ENCODE assay signal across 22 cellular contexts in genomic region chrX:150849996-150850720, GRCh38. TPM values are rescaled to one million over a fixed set of nuclear protein-coding genes. Genes with fewer than 3 reads are reported as not detected.
DNase-seq lines count a peak whose midpoint lies in the region; ATAC-seq and TF ChIP-seq lines count a peak whose summit lies in the region.
"Had no signal": no experiment of that assay in that cellular context is flagged by ENCODE, and none has a peak within 500 bp of the region (broad histone marks: within the 10 kb centered on the region; RNA-seq: fewer than 3 reads in every experiment).

No MANE protein-coding gene starts in this region.

- TF ChIP-seq CTCF in PC-3 (conservative IDR thresholded peaks at IDR 0.05; ENCODE audit: low read depth, low read length) (no peak), gastrocnemius medialis (IDR thresholded peaks at IDR 0.05 in 4 of 5, conservative IDR thresholded peaks at IDR 0.05 in 1 of 5) (no peak)

- no peaks in the 10 kb centered on the region for H3K9me2 ChIP-seq in PC-3 (replicated peaks; ENCODE audit: low read length)

- BruUV-seq in PC-3 (replicated peaks; lab: Mats Ljungman, UMichigan): no TSS peak

- DNase-seq in DMS53 (lab: John Stamatoyannopoulos, UW) (peak; percentile 55), DMS53 treated with DMSO at 0.1 percent for 48 hours (lab: John Stamatoyannopoulos, UW; ENCODE audit: unreplicated experiment) (no peak), PC-3 (no peak), fibroblast of gingiva (ENCODE audit: low read depth) (peak; percentile 68), gastrocnemius medialis (no peak), NCI-H2171 treated with DMSO at 0.1 percent for 48 hours (lab: John Stamatoyannopoulos, UW) (no peak)
- DNase-seq: activated B cell treated with CpG ODN at 0.5 μM for 24 hours; activated CD4-positive, alpha-beta T cell treated with anti-CD3 and anti-CD28 coated beads, Interleukin-2, amount 50 U/mL, for 4 hours; activated naive CD4-positive, alpha-beta T cell treated with anti-CD3 and anti-CD28 coated beads, Interleukin-2, amount 10 ng/mL, durations not matched to agents 7 days and 5 days; caudate nucleus; DMS79 treated with DMSO at 0.1 percent for 48 hours; H7; head of caudate nucleus; Karpas-422; NCI-H1105 treated with DMSO at 0.1 percent for 48 hours; NCI-H2081 treated with DMSO at 0.1 percent for 48 hours; NCI-H524 had no signal

- ATAC-seq in PC-3 (no peak), gastrocnemius medialis (peak; percentile 35 to 78), GM21619 (IDR thresholded peaks at IDR 0.05; ENCODE audit: unreplicated experiment) (no peak), HG03457 (IDR thresholded peaks at IDR 0.05; ENCODE audit: unreplicated experiment) (no peak)

- in situ Hi-C loops in gastrocnemius medialis (cut with MboI; ENCODE audit: low sequenced_read_pairs in 4 of 4): no loop called here

- POLR2A ChIA-PET in PC-3 (lab: Charles Lee; ENCODE audit: unreplicated experiment): no interaction called here

- H3K79me2 ChIP-seq in PC-3 (ENCODE audit: low read length): peaks cover 4% of the 10 kb centered on the region; the same call in 1 of the 2 replicates

- CTCF ChIA-PET in PC-3 (lab: Charles Lee): no interaction called here

- intact Hi-C loops in PC-3 (cut with micrococcal nuclease) (no loop called here), gastrocnemius medialis (cut with DNase I; ENCODE audit: low total_unique reads) (no loop called here)

- H3F3A ChIP-seq in PC-3 (ENCODE audit: low read length, unreplicated experiment): no peaks in the 10 kb centered on the region

- H4K20me1 ChIP-seq in PC-3 (ENCODE audit: low read length): no peaks in the 10 kb centered on the region

- H3K36me3 ChIP-seq in PC-3 (ENCODE audit: low read depth, low read length) (no peaks in the 10 kb centered on the region), gastrocnemius medialis (no peaks in the 10 kb centered on the region)
- H3K36me3 ChIP-seq: neural progenitor cell had no signal

- no peak overlapping the region for H3K4me3 ChIP-seq in PC-3 (ENCODE audit: low read length)
- H3K4me3 ChIP-seq in gastrocnemius medialis: no peak overlapping the region
- H3K4me3 ChIP-seq: neural progenitor cell had no signal

- H3K4me2 ChIP-seq in PC-3 (ENCODE audit: low read length): no peak overlapping the region
- H3K4me2 ChIP-seq: neural progenitor cell had no signal

- peaks cover 23% of the 10 kb centered on the region for H3K4me1 ChIP-seq in PC-3 (ENCODE audit: insufficient read depth, low read length)
- H3K4me1 ChIP-seq in gastrocnemius medialis: peaks cover 17 to 26% of the 10 kb centered on the region in 2 donors
- H3K4me1 ChIP-seq: neural progenitor cell had no signal

- H3K9ac ChIP-seq in PC-3 (ENCODE audit: low read length): peak overlapping the region; percentile 73; the same call in 1 of the 2 replicates
- H3K9ac ChIP-seq: neural progenitor cell had no signal

- H3K9me3 ChIP-seq in PC-3 (ENCODE audit: low read length) (no peaks in the 10 kb centered on the region), gastrocnemius medialis (no peaks in the 10 kb centered on the region)

- H3K27me3 ChIP-seq in PC-3 (ENCODE audit: low read length) (no peaks in the 10 kb centered on the region), gastrocnemius medialis (no peaks in the 10 kb centered on the region)
- H3K27me3 ChIP-seq: neural progenitor cell had no signal

- H3K27ac ChIP-seq in PC-3 (ENCODE audit: low read length): peak overlapping the region; percentile 91
- H3K27ac ChIP-seq in gastrocnemius medialis: peak overlapping the region; percentile 63 to 81 (median 75)
- H3K27ac ChIP-seq: 22Rv1, neural progenitor cell, RWPE1 had no signal

- H2AFZ ChIP-seq in PC-3 (ENCODE audit: low read length): no peak overlapping the region
- H2AFZ ChIP-seq: neural progenitor cell had no signal

- TF ChIP-seq POLR2A in gastrocnemius medialis (IDR thresholded peaks at IDR 0.05): no peak

RNA-seq across cellular contexts. Expression of gene CD99L2, which starts 48.3 kb away (rescaled TPM):
- total RNA-seq in PC-3 (2014; rRNA removed) (9.4 and 10.9 TPM in 2 replicates), gastrocnemius medialis (100 to 1,000 TPM; 202 to 289 (median 251) TPM)

Comparison
In these comparisons a context has a peak if more than half of its experiments do, and no peak if none do; other contexts are left out.
1. DNase-seq: peak in DMS53 (single experiment) and fibroblast of gingiva (single experiment); none in DMS53 treated with DMSO at 0.1 percent for 48 hours (single experiment), PC-3 (single experiment), gastrocnemius medialis (0 of 2) and NCI-H2171 treated with DMSO at 0.1 percent for 48 hours (single experiment).
2. ATAC-seq: peak in gastrocnemius medialis (2 of 2); none in PC-3 (single experiment), GM21619 (single experiment) and HG03457 (single experiment).
3. RNA of gene CD99L2, which starts 48.3 kb away (total RNA-seq): 202 to 289 TPM in gastrocnemius medialis; 9.4 to 10.9 TPM in PC-3; every median in the first group is over 10 times any median in the second.